Comparison of ENCODE assay signal across 35 cellular contexts in the genomic region with DNA sequence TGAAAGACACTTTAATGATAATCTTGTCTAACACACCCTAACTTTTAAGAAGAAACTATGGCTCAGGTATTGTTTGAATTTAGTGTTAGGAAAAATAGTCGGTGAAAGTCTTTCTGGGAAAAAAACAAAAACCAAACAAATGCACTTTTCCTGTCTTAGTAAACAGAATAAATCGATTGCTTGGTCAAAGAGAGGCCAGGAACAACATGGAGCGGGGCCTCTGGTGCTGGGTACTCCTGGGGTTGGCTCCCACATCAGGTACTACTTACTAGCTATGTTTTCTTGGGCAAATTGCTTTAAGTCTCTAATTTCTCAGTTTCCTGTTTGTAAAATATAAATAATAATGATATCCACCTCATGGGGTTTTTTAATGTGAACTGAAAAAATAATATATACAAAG. TPM values are rescaled to one million over a fixed set of nuclear protein-coding genes. Genes with fewer than 3 reads are reported as not detected.
A peak's percentile ranks its signal among the peaks of the same experiment; 100 is the strongest.
DNase-seq lines count a peak whose midpoint lies in the region; ATAC-seq, FAIRE-seq and TF ChIP-seq lines count a peak whose summit lies in the region.
"Had no signal": no experiment of that assay in that cellular context is flagged by ENCODE, and none has a peak within 500 bp of the region (broad histone marks: within the 10 kb centered on the region; RNA-seq: fewer than 3 reads in every experiment).

No MANE protein-coding gene starts in this region.

- H3K36me3 ChIP-seq in liver (ENCODE audit: control insufficient read depth in 4 of 4, insufficient read depth in 3 of 4, low read depth in 1 of 4, low read length in 3 of 4) (no peaks in the 10 kb centered on the region), HepG2 (replicated peaks in 1 of 2; ENCODE audit: control insufficient read depth in 1 of 2, insufficient read depth in 2 of 2, low read length in 2 of 2) (no peaks in the 10 kb centered on the region), BLaER1 (no peaks in the 10 kb centered on the region), right lobe of liver (no peaks in the 10 kb centered on the region)
- H3K36me3 ChIP-seq: BE2C; BLaER1 treated with 17β-estradiol and CSF1 and Interleukin-3, amounts not matched to agents 10 nM and 100 nM had no signal

- CTCF ChIA-PET in HepG2 (lab: Yijun Ruan, JAX; ENCODE audit: low intra/inter-chr PET ratio, low total read pairs), result no interaction called here

- intact Hi-C loops in HepG2 (cut with micrococcal nuclease; ENCODE audit: unreplicated experiment) (no loop called here), right lobe of liver (cut with DNase I) (no loop called here)

- in situ Hi-C loops in HepG2 (cut with HindIII; ENCODE audit: extremely low pct_ligation_motif_present, low pct_unique_long_range_greater_than_20kb), result no loop called here

- H3K4me3 ChIP-seq in liver (ENCODE audit: low read depth in 1 of 3, low read length in 3 of 3) (no peak overlapping the region), HepG2 (replicated peaks in 1 of 3; ENCODE audit: insufficient read depth in 1 of 3, low read depth in 2 of 3, low read length in 3 of 3) (no peak overlapping the region), BLaER1 (no peak overlapping the region), right lobe of liver (no peak overlapping the region)
- H3K4me3 ChIP-seq: A549; BLaER1 treated with 17β-estradiol and CSF1 and Interleukin-3, amounts not matched to agents 10 nM and 100 nM had no signal

- 43% methylated on average over 3 of the region's 3 CpGs for WGBS in liver
- WGBS in HepG2 (ENCODE audit: low lambda C conversion rate), result 2% methylated on average over 3 of the region's 3 CpGs
- WGBS in right lobe of liver (ENCODE audit: insufficient coverage, low coverage, low lambda C conversion rate, missing lambda C conversion rate), result 31% methylated on average over 3 of the region's 3 CpGs

- TF ChIP-seq CTCF in liver (IDR thresholded peaks at IDR 0.05; ENCODE audit: low read depth, low read length, missing input control), result no peak
- TF ChIP-seq CTCF in HepG2 (CRISPR knock-in tag; IDR thresholded peaks at IDR 0.05), result no peak
- TF ChIP-seq CTCF in right lobe of liver (IDR thresholded peaks at IDR 0.05), result no peak

- H2AFZ ChIP-seq in HepG2 (ENCODE audit: low read length), result no peak overlapping the region

- H3K9ac ChIP-seq in liver (ENCODE audit: low read depth in 1 of 2, low read length in 2 of 2) (no peak overlapping the region), HepG2 (ENCODE audit: insufficient read depth, low read depth, low read length) (no peak overlapping the region), BLaER1 (no peak overlapping the region)
- H3K9ac ChIP-seq: BLaER1 treated with 17β-estradiol and CSF1 and Interleukin-3, amounts not matched to agents 10 nM and 100 nM had no signal

- ATAC-seq in HepG2, result no peak
- ATAC-seq in left lobe of liver, result peak; percentile 54
- ATAC-seq in right lobe of liver, result peak; percentile 44 to 89 (median 56)
- no peak for ATAC-seq in GM21825 (IDR thresholded peaks at IDR 0.05; ENCODE audit: unreplicated experiment)
- ATAC-seq: A549; CD8-positive, alpha-beta T cell had no signal

- H3K27me3 ChIP-seq in liver (ENCODE audit: control insufficient read depth in 4 of 4, insufficient read depth in 4 of 4, low read length in 3 of 4) (no peaks in the 10 kb centered on the region), HepG2 (ENCODE audit: control insufficient read depth in 1 of 2, insufficient read depth in 2 of 2, low read length in 2 of 2) (peaks cover 5 to 31% of the 10 kb centered on the region in 2 experiments; a peak in 4 of 5 replicates), BLaER1 (no peaks in the 10 kb centered on the region), right lobe of liver (no peaks in the 10 kb centered on the region)
- H3K27me3 ChIP-seq: BE2C had no signal

- TF ChIP-seq POLR2A in HepG2 (IDR thresholded peaks at IDR 0.05; ENCODE audit: insufficient read depth in 1 of 2, low read depth in 2 of 2, low read length in 2 of 2) (no peak), right lobe of liver (IDR thresholded peaks at IDR 0.05) (no peak)

- TF ChIP-seq RAD21 in liver (IDR thresholded peaks at IDR 0.05) (no peak), HepG2 (CRISPR knock-in tag; IDR thresholded peaks at IDR 0.05) (no peak)

- H3K79me2 ChIP-seq in HepG2 (ENCODE audit: insufficient read depth, low read length), result no peaks in the 10 kb centered on the region

- TF ChIP-seq EP300 in HepG2 (IDR thresholded peaks at IDR 0.05; ENCODE audit: low read depth in 2 of 2, low read length in 2 of 2) (no peak), HepG2 (CRISPR knock-in tag; IDR thresholded peaks at IDR 0.05; ENCODE audit: borderline replicate concordance) (no peak)

- POLR2A ChIA-PET in HepG2 (lab: Yijun Ruan, JAX), result no interaction called here

- H3K9me3 ChIP-seq in liver (ENCODE audit: control insufficient read depth in 4 of 4, low read length in 3 of 4) (no peaks in the 10 kb centered on the region), HepG2 (ENCODE audit: low read length) (no peaks in the 10 kb centered on the region), BLaER1 (no peaks in the 10 kb centered on the region), right lobe of liver (no peaks in the 10 kb centered on the region)
- H3K9me3 ChIP-seq: A549; BE2C; BLaER1 treated with 17β-estradiol and CSF1 and Interleukin-3, amounts not matched to agents 10 nM and 100 nM; Caco-2 had no signal

- DNase-seq in HepG2 (ENCODE audit: low spot score) (no peak), left lobe of liver (ENCODE audit: low spot score) (no peak), right lobe of liver (no peak), DMS53 (lab: John Stamatoyannopoulos, UW) (no peak), DMS79 treated with DMSO at 0.1 percent for 48 hours (lab: John Stamatoyannopoulos, UW) (no peak)
- DNase-seq: 8988T; ACHN; AML-193; BE2C; C1 segment of cervical spinal cord; Caco-2; Calu3; CD4-positive, alpha-beta memory T cell; CD4-positive, alpha-beta T cell; CD4-positive, CD25-positive, alpha-beta regulatory T cell; CD8-positive, alpha-beta memory T cell; CD8-positive, alpha-beta T cell; COR-L47; DMS 273 treated with DMSO at 0.1 percent for 48 hours; DMS153; DMS79; DND-41; EL had no signal

- FAIRE-seq in HepG2 (lab: Jason Lieb, UNC), result no peak
- FAIRE-seq: A204.1, A549, D721Med, G401.6 had no signal

- H3K4me2 ChIP-seq in HepG2 (ENCODE audit: low read depth, low read length), result no peak overlapping the region
- peak overlapping the region; percentile 8; the same call in 1 of the 2 replicates for H3K4me2 ChIP-seq in BLaER1
- H3K4me2 ChIP-seq: A549 had no signal

- H3K4me1 ChIP-seq in liver (ENCODE audit: control insufficient read depth in 4 of 4, insufficient read depth in 4 of 4, low read length in 3 of 4) (peaks cover 0 to 2% (median 1%) of the 10 kb centered on the region in 4 donors), HepG2 (ENCODE audit: insufficient read depth, low read length) (no peaks in the 10 kb centered on the region), BLaER1 (peaks cover 8% of the 10 kb centered on the region), right lobe of liver (no peaks in the 10 kb centered on the region)
- H3K4me1 ChIP-seq: A549, BE2C, Caco-2 had no signal

- H3K27ac ChIP-seq in liver (ENCODE audit: low read depth in 1 of 2, low read length in 2 of 2) (no peak overlapping the region), HepG2 (ENCODE audit: extremely low read length, insufficient read depth, low read length) (no peak overlapping the region), BLaER1 (no peak overlapping the region), right lobe of liver (no peak overlapping the region)
- H3K27ac ChIP-seq: 22Rv1; A549; BLaER1 treated with 17β-estradiol and CSF1 and Interleukin-3, amounts not matched to agents 10 nM and 100 nM; C4-2B had no signal

- no peaks in the 10 kb centered on the region for H4K20me1 ChIP-seq in HepG2 (ENCODE audit: insufficient read depth, low read length)
- no peaks in the 10 kb centered on the region for H4K20me1 ChIP-seq in BLaER1
- H4K20me1 ChIP-seq: BLaER1 treated with 17β-estradiol and CSF1 and Interleukin-3, amounts not matched to agents 10 nM and 100 nM had no signal

- no TSS peak for BruUV-seq in HepG2 (replicated peaks; lab: Mats Ljungman, UMichigan)

TF ChIP-seq in HepG2, 621 proteins besides CTCF, POLR2A, EP300 and RAD21 (continues in another document):
- TF ChIP-seq SMC3 (IDR thresholded peaks at IDR 0.05; ENCODE audit: low read length) (no peak), MYC (CRISPR knock-in tag; IDR thresholded peaks at IDR 0.05; ENCODE audit: borderline replicate concordance) (no peak), KDM1A (CRISPR knock-in tag; IDR thresholded peaks at IDR 0.05) (no peak)
- TF ChIP-seq, protein P1, sequence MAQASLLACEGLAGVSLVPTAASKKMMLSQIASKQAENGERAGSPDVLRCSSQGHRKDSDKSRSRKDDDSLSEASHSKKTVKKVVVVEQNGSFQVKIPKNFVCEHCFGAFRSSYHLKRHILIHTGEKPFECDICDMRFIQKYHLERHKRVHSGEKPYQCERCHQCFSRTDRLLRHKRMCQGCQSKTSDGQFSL (CRISPR knock-in tag; IDR thresholded peaks at IDR 0.05), result no peak

RNA-seq across cellular contexts. Expression of a gene that starts 46.8 kb away (rescaled TPM):
- 10 to 100 TPM in 1 of 2 donors, 1 to 10 TPM in 1; 6.3 to 20.5 TPM for total RNA-seq in liver
- polyA plus RNA-seq in liver, result 10 to 100 TPM; 10.1 to 13.1 TPM
- 9.3 and 17.8 TPM in 2 replicates for total RNA-seq in HepG2 (2016; rRNA removed; fragmentation: Illumina TruSeq; extraction: Trizol)
- 1.8 and 2.1 TPM in 2 replicates for total RNA-seq in HepG2 (2016; cell fraction: cytosol; rRNA removed; fragmentation: Illumina TruSeq; extraction: Trizol; ENCODE audit: low read depth)
- 7.9 and 14.7 TPM in 2 replicates for total RNA-seq in HepG2 (2016; cell fraction: insoluble cytoplasmic fraction; rRNA removed; fragmentation: Illumina TruSeq; extraction: Trizol)
- 4.4 and 5.0 TPM in 2 replicates for total RNA-seq in HepG2 (2016; cell fraction: membrane; rRNA removed; fragmentation: Illumina TruSeq; extraction: Trizol)
- total RNA-seq in HepG2 (2016; cell fraction: nucleus; rRNA removed; fragmentation: Illumina TruSeq; extraction: Trizol), result 16.8 and 17.5 TPM in 2 replicates
- 31.8 and 34.6 TPM in 2 replicates for polyA plus RNA-seq in HepG2 (2011; rRNA removed)
- 14.2 and 15.5 TPM in 2 replicates for polyA plus RNA-seq in HepG2 (2011; cell fraction: cytosol; rRNA removed)
- polyA plus RNA-seq in HepG2 (2011; cell fraction: nucleus; rRNA removed), result 60.9 and 76.1 TPM in 2 replicates
- polyA plus RNA-seq in HepG2 (2012), result 17.0 and 25.6 TPM in 2 replicates
- 0.25 and 0.33 TPM in 2 replicates for polyA plus RNA-seq in HepG2 (2016; cell fraction: cytosol; fragmentation: Illumina TruSeq; extraction: Trizol; ENCODE audit: low read depth)
- polyA plus RNA-seq in HepG2 (2016; cell fraction: insoluble cytoplasmic fraction; fragmentation: Illumina TruSeq; extraction: Trizol; ENCODE audit: low read depth), result 6.9 and 9.3 TPM in 2 replicates
- 0.58 TPM in 2 replicates for polyA plus RNA-seq in HepG2 (2016; cell fraction: membrane; fragmentation: Illumina TruSeq; extraction: Trizol; ENCODE audit: low read depth)
- polyA plus RNA-seq in HepG2 (2016; cell fraction: nucleus; fragmentation: Illumina TruSeq; extraction: Trizol; ENCODE audit: insufficient read depth, low read depth), result 14.5 and 14.6 TPM in 2 replicates
- 11.5 and 103 TPM in 2 replicates for polyA minus RNA-seq in HepG2 (2011; rRNA and poly(A)+ RNA removed; ENCODE audit: low replicate concordance)
- 39.2 and 39.5 TPM in 2 replicates for polyA minus RNA-seq in HepG2 (2011; cell fraction: cytosol; rRNA and poly(A)+ RNA removed)
- 90.6 and 99.7 TPM in 2 replicates for polyA minus RNA-seq in HepG2 (2011; cell fraction: nucleus; rRNA and poly(A)+ RNA removed)
- total RNA-seq in left lobe of liver, result 32.0 TPM
- total RNA-seq in right lobe of liver, result 10 to 100 TPM; 15.5 to 69.2 (median 37.1) TPM
- total RNA-seq: A673 had no signal
- polyA plus RNA-seq: CD14-positive monocyte had no signal

Comparison
In these comparisons a context has a peak if more than half of its experiments do, and no peak if none do; other contexts are left out.
1. ATAC-seq: peak in left lobe of liver (single experiment) and right lobe of liver (4 of 4); none in HepG2 (single experiment) and GM21825 (single experiment).